Comparison of ENCODE assay signal across 9 cellular contexts in the genomic region with DNA sequence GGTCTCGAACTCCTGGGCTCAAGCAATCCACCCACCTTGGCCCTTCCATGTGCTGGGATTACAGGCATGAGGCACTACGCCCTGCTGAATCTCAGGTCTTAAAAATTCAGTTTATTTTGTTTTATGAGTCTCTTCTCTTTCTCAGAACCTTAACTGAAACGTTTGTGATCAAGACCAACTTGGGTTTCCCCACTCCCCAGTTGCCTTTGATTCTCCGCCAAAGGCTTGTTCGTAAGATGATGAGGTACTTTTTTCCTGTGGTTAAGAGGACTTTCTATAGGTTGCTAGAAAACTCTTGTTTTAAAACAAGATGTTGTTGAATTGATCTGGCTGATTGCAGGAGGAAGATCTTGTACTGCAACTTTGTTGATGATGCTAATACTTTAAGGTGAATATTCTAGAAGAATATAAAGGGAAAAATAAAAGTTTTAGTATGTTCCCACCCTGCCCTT. TPM values are rescaled to one million over a fixed set of nuclear protein-coding genes. Genes with fewer than 3 reads are reported as not detected.
DNase-seq lines count a peak whose midpoint lies in the region; ATAC-seq and TF ChIP-seq lines count a peak whose summit lies in the region.
"Had no signal": no experiment of that assay in that cellular context is flagged by ENCODE, and none has a peak within 500 bp of the region (broad histone marks: within the 10 kb centered on the region; RNA-seq: fewer than 3 reads in every experiment).

No MANE protein-coding gene starts in this region.

- H3K27ac ChIP-seq in lower lobe of right lung: peak overlapping the region; percentile 53
- H3K27ac ChIP-seq in dorsolateral prefrontal cortex: no peak overlapping the region

- no peaks in the 10 kb centered on the region for H3K36me3 ChIP-seq in lower lobe of right lung

- no peak overlapping the region for H3K4me3 ChIP-seq in lower lobe of right lung
- no peak overlapping the region for H3K4me3 ChIP-seq in dorsolateral prefrontal cortex

- peak overlapping the region; percentile 97 for H3K27ac Mint-ChIP-seq in activated CD8-positive, alpha-beta T cell treated with anti-CD3 and anti-CD28 coated beads, Interleukin-2, amount 10 ng/mL, durations not matched to agents 7 days and 5 days
- H3K27ac Mint-ChIP-seq in type B pancreatic cell: peak overlapping the region; percentile 39

- peaks cover 48% of the 10 kb centered on the region for H3K4me1 ChIP-seq in lower lobe of right lung

- H3K36me3 Mint-ChIP-seq in activated CD8-positive, alpha-beta T cell treated with anti-CD3 and anti-CD28 coated beads, Interleukin-2, amount 10 ng/mL, durations not matched to agents 7 days and 5 days (ENCODE audit: low read depth): peaks cover 48% of the 10 kb centered on the region
- peaks cover 16% of the 10 kb centered on the region for H3K36me3 Mint-ChIP-seq in type B pancreatic cell

- peak; percentile 83 for DNase-seq in activated CD8-positive, alpha-beta T cell treated with anti-CD3 and anti-CD28 coated beads, Interleukin-2, amount 10 ng/mL, durations not matched to agents 7 days and 5 days
- DNase-seq in lower lobe of right lung (no peak), type B pancreatic cell (ENCODE audit: extremely low spot score, unreplicated experiment) (no peak), SIG-M5 (lab: John Stamatoyannopoulos, UW) (no peak), NOMO-1 treated with DMSO at 0.1 percent for 48 hours (lab: John Stamatoyannopoulos, UW; ENCODE audit: unreplicated experiment) (no peak), dorsolateral prefrontal cortex (no peak)

- intact Hi-C loops in lower lobe of right lung (cut with DNase I): no loop called here
- intact Hi-C loops in dorsolateral prefrontal cortex (cut with DNase I): no loop called here

- POLR2A ChIA-PET in activated CD8-positive, alpha-beta T cell treated with anti-CD3 and anti-CD28 coated beads, Interleukin-2, amount 10 ng/mL, durations not matched to agents 7 days and 5 days (lab: Charles Lee): interaction anchor here (1.0 to 3.7 kb wide), 3 partner anchors 10 to 73 kb away, joined by 4 to 29 read pairs (median 10); a partner anchor contains a TSS

- no peaks in the 10 kb centered on the region for H3K9me3 ChIP-seq in lower lobe of right lung

- CTCF ChIA-PET in activated CD8-positive, alpha-beta T cell treated with anti-CD3 and anti-CD28 coated beads, Interleukin-2, amount 10 ng/mL, durations not matched to agents 7 days and 5 days (lab: Charles Lee): no interaction called here

- H3K27me3 Mint-ChIP-seq in activated CD8-positive, alpha-beta T cell treated with anti-CD3 and anti-CD28 coated beads, Interleukin-2, amount 10 ng/mL, durations not matched to agents 7 days and 5 days (ENCODE audit: low read depth): no peaks in the 10 kb centered on the region
- H3K27me3 Mint-ChIP-seq in type B pancreatic cell: no peaks in the 10 kb centered on the region

- ATAC-seq in GM18520 (IDR thresholded peaks at IDR 0.05; ENCODE audit: unreplicated experiment) (peak; percentile 79), HG03139 (IDR thresholded peaks at IDR 0.05; ENCODE audit: unreplicated experiment) (peak; percentile 76), lower lobe of right lung (peak in 1 of 2 donors; percentile 18)
- ATAC-seq in activated CD8-positive, alpha-beta T cell treated with anti-CD3 and anti-CD28 coated beads, Interleukin-2, amount 10 ng/mL, durations not matched to agents 7 days and 5 days: peak; percentile 83
- ATAC-seq: HCT116 had no signal

- H3K9me3 Mint-ChIP-seq in activated CD8-positive, alpha-beta T cell treated with anti-CD3 and anti-CD28 coated beads, Interleukin-2, amount 10 ng/mL, durations not matched to agents 7 days and 5 days (ENCODE audit: insufficient read depth): peaks cover 16% of the 10 kb centered on the region
- no peaks in the 10 kb centered on the region for H3K9me3 Mint-ChIP-seq in type B pancreatic cell

- peak overlapping the region; percentile 80 for H3K4me3 Mint-ChIP-seq in activated CD8-positive, alpha-beta T cell treated with anti-CD3 and anti-CD28 coated beads, Interleukin-2, amount 10 ng/mL, durations not matched to agents 7 days and 5 days
- H3K4me3 Mint-ChIP-seq in type B pancreatic cell: no peak overlapping the region

- H3K4me1 Mint-ChIP-seq in activated CD8-positive, alpha-beta T cell treated with anti-CD3 and anti-CD28 coated beads, Interleukin-2, amount 10 ng/mL, durations not matched to agents 7 days and 5 days (ENCODE audit: low read depth): peaks cover 72% of the 10 kb centered on the region
- peaks cover 25% of the 10 kb centered on the region for H3K4me1 Mint-ChIP-seq in type B pancreatic cell (ENCODE audit: unreplicated experiment)

- TF ChIP-seq CTCF in lower lobe of right lung (IDR thresholded peaks at IDR 0.05) (no peak), type B pancreatic cell (conservative IDR thresholded peaks at IDR 0.05) (no peak), dorsolateral prefrontal cortex (IDR thresholded peaks at IDR 0.05 in 54 of 56, conservative IDR thresholded peaks at IDR 0.05 in 2 of 56; ENCODE audit: low read depth in 1 of 56, partially characterized antibody in 56 of 56) (no peak)

- H3K27me3 ChIP-seq in lower lobe of right lung (ENCODE audit: low read depth) (no peaks in the 10 kb centered on the region), dorsolateral prefrontal cortex (no peaks in the 10 kb centered on the region)

RNA-seq across cellular contexts. Expression of a gene that starts 11.7 kb away (rescaled TPM):
- 10 to 100 TPM; 46.0 to 46.9 TPM for total RNA-seq in activated CD8-positive, alpha-beta T cell treated with anti-CD3 and anti-CD28 coated beads, Interleukin-2, amount 10 ng/mL, durations not matched to agents 7 days and 5 days
- total RNA-seq in lower lobe of right lung (47.5 TPM), type B pancreatic cell (ENCODE audit: low replicate concordance) (38.1 and 53.7 TPM in 2 replicates), dorsolateral prefrontal cortex (10 to 100 TPM; 10.3 to 25.6 (median 15.5) TPM)
